Comparison of ENCODE assay signal across 8 cellular contexts in genomic region chr17:16352303-16352837, GRCh38. TPM values are rescaled to one million over a fixed set of nuclear protein-coding genes. Genes with fewer than 3 reads are reported as not detected.
DNase-seq lines count a peak whose midpoint lies in the region; ATAC-seq and TF ChIP-seq lines count a peak whose summit lies in the region.

No MANE protein-coding gene starts in this region.

- H3K27me3 Mint-ChIP-seq in CD8-positive, alpha-beta T cell (ENCODE audit: low read depth) = no peaks in the 10 kb centered on the region

- POLR2A ChIA-PET in CD8-positive, alpha-beta T cell (lab: Charles Lee) = interaction anchor here (1.1 to 2.5 kb wide), 7 partner anchors 9 to 137 kb away, joined by 4 to 19 read pairs (median 10); partner anchors contain the start of genes NCOR1, PIGL and UBB

- peaks cover 11% of the 10 kb centered on the region for H3K36me3 Mint-ChIP-seq in CD8-positive, alpha-beta T cell

- no peaks in the 10 kb centered on the region for H3K9me3 Mint-ChIP-seq in CD8-positive, alpha-beta T cell

- CTCF ChIA-PET in CD8-positive, alpha-beta T cell (lab: Charles Lee) = interaction anchor here (0.5 to 5.7 kb wide), 16 partner anchors 9 to 232 kb away, joined by 3 to 61 read pairs (median 3); partner anchors contain the start of genes NCOR1, TRPV2 and UBB

- H3K4me3 Mint-ChIP-seq in CD8-positive, alpha-beta T cell = peak overlapping the region; percentile 92

- peaks cover 7% of the 10 kb centered on the region for H3K36me3 ChIP-seq in CD8-positive, alpha-beta T cell (ENCODE audit: insufficient read depth, low read length)
- peaks cover 2% of the 10 kb centered on the region for H3K36me3 ChIP-seq in rectal smooth muscle tissue (ENCODE audit: control insufficient read depth, insufficient read depth, low read length)

- DNase-seq in CD8-positive, alpha-beta T cell = peak in 6 of 7 experiments; percentile 7 to 53 (median 24)
- DNase-seq in HT-29 (ENCODE audit: low spot score) (peak; percentile 50), SHP77 (lab: John Stamatoyannopoulos, UW) (peak; percentile 96 to 99), amniotic epithelial cell (ENCODE audit: low read depth) (peak; percentile 16), hepatic stellate cell (ENCODE audit: low spot score) (peak; percentile 12), germinal center (ENCODE audit: low spot score) (no peak)

- no peak overlapping the region for H3K9ac ChIP-seq in rectal smooth muscle tissue (ENCODE audit: low read length)

- H3K27me3 ChIP-seq in CD8-positive, alpha-beta T cell (ENCODE audit: insufficient read depth, low read length) = no peaks in the 10 kb centered on the region
- H3K27me3 ChIP-seq in rectal smooth muscle tissue (ENCODE audit: control insufficient read depth, insufficient read depth, low read length) = no peaks in the 10 kb centered on the region

- intact Hi-C loops in CD8-positive, alpha-beta T cell (cut with DNase I, micrococcal nuclease) = loop anchor here (2.0 to 5.0 kb wide), 7 partner anchors 28 to 185 kb away; partner anchors contain the start of genes NCOR1 (in 1 of the 2), PIGL (in 1 of the 2) and UBB (in 1 of the 2)

- H3K4me1 ChIP-seq in CD8-positive, alpha-beta T cell (ENCODE audit: insufficient read depth, low read length) = peaks cover 16% of the 10 kb centered on the region
- no peaks in the 10 kb centered on the region for H3K4me1 ChIP-seq in rectal smooth muscle tissue (ENCODE audit: control insufficient read depth, insufficient read depth, low read length)

- no peak for ATAC-seq in CD8-positive, alpha-beta T cell
- no peak for ATAC-seq in HG03095 (IDR thresholded peaks at IDR 0.05; ENCODE audit: unreplicated experiment)

- TF ChIP-seq CTCF in CD8-positive, alpha-beta T cell (IDR thresholded peaks at IDR 0.05) = no peak

- H3K27ac ChIP-seq in CD8-positive, alpha-beta T cell (ENCODE audit: low read depth, low read length) = peak overlapping the region; percentile 42
- H3K27ac ChIP-seq in rectal smooth muscle tissue (ENCODE audit: low read depth, low read length) = no peak overlapping the region

- H3K4me3 ChIP-seq in CD8-positive, alpha-beta T cell (ENCODE audit: low read depth, low read length) = peak overlapping the region; percentile 79
- peak overlapping the region; percentile 79 for H3K4me3 ChIP-seq in rectal smooth muscle tissue (ENCODE audit: low read length)

- peak overlapping the region; percentile 82 for H3K27ac Mint-ChIP-seq in CD8-positive, alpha-beta T cell

- H3K4me1 Mint-ChIP-seq in CD8-positive, alpha-beta T cell (ENCODE audit: low read depth) = peaks cover 28% of the 10 kb centered on the region

- no peaks in the 10 kb centered on the region for H3K9me3 ChIP-seq in CD8-positive, alpha-beta T cell (ENCODE audit: low read length)

RNA-seq across cellular contexts. Expression of gene CENPV, which starts 0.9 kb away (rescaled TPM):
- total RNA-seq in CD8-positive, alpha-beta T cell = 10 to 100 TPM; 28.8 to 31.8 TPM
- total RNA-seq in HT-29 (2014; rRNA removed; shearing (Covaris generic)) = 124 and 169 TPM in 2 replicates

RNA-seq across cellular contexts. Expression of gene UBB, which starts 28.5 kb away (rescaled TPM):
- total RNA-seq in CD8-positive, alpha-beta T cell = 100 to 1,000 TPM; 829 to 863 TPM
- 1,545 and 1,586 TPM in 2 replicates for total RNA-seq in HT-29 (2014; rRNA removed; shearing (Covaris generic))
